22 cellular contexts compared by ENCODE assay signal in the genomic region with DNA sequence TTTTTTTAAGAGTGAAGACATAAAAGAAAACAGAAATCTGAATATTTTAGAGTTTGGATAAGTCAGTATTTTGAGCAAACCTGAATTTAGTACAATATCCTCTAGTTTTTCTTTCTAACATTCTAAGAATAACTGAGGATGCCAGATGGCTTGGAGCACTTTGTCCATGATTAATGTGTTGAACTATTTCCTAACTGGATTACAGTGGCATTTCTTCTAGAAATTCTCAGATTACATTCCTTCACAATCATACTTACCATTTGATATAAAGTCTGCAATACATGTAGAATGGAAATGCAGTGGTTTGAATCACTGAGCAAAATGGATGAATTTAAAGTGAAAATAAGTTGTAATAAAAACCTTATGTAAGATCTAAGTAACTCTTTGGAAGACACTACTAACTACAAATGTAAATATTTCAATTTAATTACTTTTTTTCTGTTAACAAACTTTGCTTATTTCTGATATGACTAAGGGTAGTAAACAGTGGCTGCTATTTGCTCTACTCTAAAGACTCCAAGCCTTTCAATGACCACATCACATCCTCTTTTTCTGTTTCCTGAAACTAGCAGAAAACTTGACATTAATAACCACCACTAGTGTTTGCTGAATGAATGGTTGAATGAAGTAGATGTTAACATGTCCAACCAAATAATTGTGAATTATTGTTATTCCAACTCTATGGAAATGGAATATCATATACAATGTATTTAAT.
DNase-seq lines count a peak whose midpoint lies in the region; ATAC-seq and TF ChIP-seq lines count a peak whose summit lies in the region.
"Had no signal": no experiment of that assay in that cellular context is flagged by ENCODE, and none has a peak within 500 bp of the region (broad histone marks: within the 10 kb centered on the region; RNA-seq: fewer than 3 reads in every experiment).

No MANE protein-coding gene starts in this region.

- no peaks in the 10 kb centered on the region for H3K9me3 ChIP-seq in mesenchymal stem cell (ENCODE audit: control insufficient read depth, low read length)
- H3K9me3 ChIP-seq in BE2C = no peaks in the 10 kb centered on the region
- no peaks in the 10 kb centered on the region for H3K9me3 ChIP-seq in body of pancreas
- H3K9me3 ChIP-seq: adrenal gland, left ventricle myocardium inferior, spleen, tibial artery had no signal

- H3K9me3 Mint-ChIP-seq in activated naive CD8-positive, alpha-beta T cell treated with anti-CD3 and anti-CD28 coated beads for 36 hours = no peaks in the 10 kb centered on the region
- H3K9me3 Mint-ChIP-seq: activated CD8-positive, alpha-beta T cell treated with anti-CD3 and anti-CD28 coated beads for 36 hours; WTC11 had no signal

- no peaks in the 10 kb centered on the region for H3K27me3 Mint-ChIP-seq in activated naive CD8-positive, alpha-beta T cell treated with anti-CD3 and anti-CD28 coated beads for 36 hours
- H3K27me3 Mint-ChIP-seq: activated CD8-positive, alpha-beta T cell treated with anti-CD3 and anti-CD28 coated beads for 36 hours; B cell had no signal

- DNase-seq in BJ (ENCODE audit: low read depth) (peak; percentile 63), HS-5 (ENCODE audit: low read depth) (peak; percentile 14), brain microvascular endothelial cell (peak; percentile 24), mesenchymal stem cell (peak; percentile 46), BE2C (no peak), body of pancreas (no peak)
- DNase-seq in activated naive CD8-positive, alpha-beta T cell treated with anti-CD3 and anti-CD28 coated beads for 36 hours = no peak
- DNase-seq: activated CD8-positive, alpha-beta T cell treated with anti-CD3 and anti-CD28 coated beads for 36 hours; adrenal gland; DMS153; erythroblast; left ventricle myocardium inferior; NCI-H1436; spleen; SW 1271; tibial artery had no signal

- no peak overlapping the region for H2AFZ ChIP-seq in mesenchymal stem cell (ENCODE audit: low read depth, low read length)
- H2AFZ ChIP-seq: parathyroid adenoma had no signal

- no peak overlapping the region for H3K4me3 Mint-ChIP-seq in activated naive CD8-positive, alpha-beta T cell treated with anti-CD3 and anti-CD28 coated beads for 36 hours
- H3K4me3 Mint-ChIP-seq: activated CD8-positive, alpha-beta T cell treated with anti-CD3 and anti-CD28 coated beads for 36 hours; B cell; WTC11 had no signal

- no peaks in the 10 kb centered on the region for H3K36me3 Mint-ChIP-seq in activated naive CD8-positive, alpha-beta T cell treated with anti-CD3 and anti-CD28 coated beads for 36 hours
- H3K36me3 Mint-ChIP-seq: WTC11 had no signal

- no peak overlapping the region for H3K23ac ChIP-seq in mesenchymal stem cell (ENCODE audit: low read length in 2 of 2)

- no peak overlapping the region for H2BK15ac ChIP-seq in mesenchymal stem cell (ENCODE audit: low read depth, poor library complexity, severe bottlenecking)

- H3K27ac ChIP-seq in brain microvascular endothelial cell (no peak overlapping the region), mesenchymal stem cell (ENCODE audit: low read length, poor library complexity, severe bottlenecking) (no peak overlapping the region), body of pancreas (no peak overlapping the region)
- H3K27ac ChIP-seq: adrenal gland, HL-60, KMS-11, left ventricle myocardium inferior, parathyroid adenoma, spleen, tibial artery had no signal

- no peaks in the 10 kb centered on the region for H3K36me3 ChIP-seq in BJ (ENCODE audit: control insufficient read depth, insufficient read depth, low read length)
- H3K36me3 ChIP-seq in brain microvascular endothelial cell (replicated peaks) = no peaks in the 10 kb centered on the region
- no peaks in the 10 kb centered on the region for H3K36me3 ChIP-seq in mesenchymal stem cell (ENCODE audit: control insufficient read depth in 1 of 2, insufficient read depth in 2 of 2, low read depth in 1 of 2, low read length in 2 of 2)
- H3K36me3 ChIP-seq in BE2C = no peaks in the 10 kb centered on the region
- H3K36me3 ChIP-seq in body of pancreas (replicated peaks in 1 of 2; ENCODE audit: insufficient read depth in 1 of 2, low read depth in 2 of 2) = peaks cover 0 to 5% of the 10 kb centered on the region in 2 donors
- H3K36me3 ChIP-seq: adrenal gland, left ventricle myocardium inferior, spleen, tibial artery had no signal

- H2BK120ac ChIP-seq in mesenchymal stem cell (ENCODE audit: low read depth, low read length) = no peak overlapping the region

- H3K14ac ChIP-seq in mesenchymal stem cell (ENCODE audit: low read length in 2 of 2) = no peak overlapping the region

- CTCF ChIA-PET in BJ (lab: Yijun Ruan, JAX) = no interaction called here

- intact Hi-C loops in body of pancreas (cut with DNase I) = no loop called here

- no peak overlapping the region for H3K9ac ChIP-seq in mesenchymal stem cell (ENCODE audit: low read length)
- H3K9ac ChIP-seq: KMS-11, parathyroid adenoma had no signal

- no peak overlapping the region for H3K4ac ChIP-seq in mesenchymal stem cell (ENCODE audit: low read depth in 1 of 2, low read length in 2 of 2)

- H4K91ac ChIP-seq in mesenchymal stem cell (ENCODE audit: low read length) = no peak overlapping the region

- no peak overlapping the region for H4K8ac ChIP-seq in mesenchymal stem cell (ENCODE audit: low read length)

- no peak for TF ChIP-seq CTCF in BJ (IDR thresholded peaks at IDR 0.05; ENCODE audit: insufficient read depth, low read depth, low read length)
- TF ChIP-seq CTCF in brain microvascular endothelial cell (IDR thresholded peaks at IDR 0.05; ENCODE audit: low read depth, low read length, missing control alignments) = no peak
- TF ChIP-seq CTCF in BE2C (IDR thresholded peaks at IDR 0.05; ENCODE audit: low read depth, low read length) = no peak
- TF ChIP-seq CTCF in body of pancreas (IDR thresholded peaks at IDR 0.05) = no peak

- no peaks in the 10 kb centered on the region for H3K79me1 ChIP-seq in mesenchymal stem cell (replicated peaks; ENCODE audit: low read length, poor library complexity, severe bottlenecking)

- H3K4me3 ChIP-seq in BJ (ENCODE audit: low read depth, low read length) (no peak overlapping the region), brain microvascular endothelial cell (ENCODE audit: low read depth, low read length) (no peak overlapping the region), mesenchymal stem cell (ENCODE audit: insufficient read depth in 1 of 2, low read depth in 1 of 2, low read length in 2 of 2) (no peak overlapping the region), BE2C (ENCODE audit: low read depth, low read length) (no peak overlapping the region), body of pancreas (no peak overlapping the region)
- H3K4me3 ChIP-seq: adrenal gland, left ventricle myocardium inferior, spleen, tibial artery had no signal

- H3K4me1 ChIP-seq in mesenchymal stem cell (ENCODE audit: control insufficient read depth, insufficient read depth, low read depth, low read length) = no peaks in the 10 kb centered on the region
- no peaks in the 10 kb centered on the region for H3K4me1 ChIP-seq in BE2C
- no peaks in the 10 kb centered on the region for H3K4me1 ChIP-seq in body of pancreas
- H3K4me1 ChIP-seq: adrenal gland, parathyroid adenoma, spleen had no signal

- H3K18ac ChIP-seq in mesenchymal stem cell (ENCODE audit: low read depth in 1 of 2, low read length in 2 of 2) = no peak overlapping the region

- no peaks in the 10 kb centered on the region for H3K27me3 ChIP-seq in BJ (ENCODE audit: control insufficient read depth, insufficient read depth, low read length)
- H3K27me3 ChIP-seq in brain microvascular endothelial cell (replicated peaks) = no peaks in the 10 kb centered on the region
- H3K27me3 ChIP-seq in mesenchymal stem cell (ENCODE audit: control insufficient read depth in 1 of 2, insufficient read depth in 1 of 2, low read length in 2 of 2) = no peaks in the 10 kb centered on the region
- H3K27me3 ChIP-seq in BE2C = no peaks in the 10 kb centered on the region
- H3K27me3 ChIP-seq in body of pancreas = no peaks in the 10 kb centered on the region
- H3K27me3 ChIP-seq: adrenal gland, spleen, tibial artery had no signal

- H3K4me2 ChIP-seq in mesenchymal stem cell (ENCODE audit: low read length, poor library complexity, severe bottlenecking) = no peak overlapping the region
- H3K4me2 ChIP-seq: KMS-11 had no signal

- in situ Hi-C loops in brain microvascular endothelial cell (cut with HindIII; ENCODE audit: low pct_ligation_motif_present, low sequenced_read_pairs) = no loop called here

- POLR2A ChIA-PET in BJ (lab: Charles Lee) = no interaction called here

- no peaks in the 10 kb centered on the region for H3K4me1 Mint-ChIP-seq in activated naive CD8-positive, alpha-beta T cell treated with anti-CD3 and anti-CD28 coated beads for 36 hours
- H3K4me1 Mint-ChIP-seq: B cell, WTC11 had no signal

- ATAC-seq in GM19023 (IDR thresholded peaks at IDR 0.05; ENCODE audit: unreplicated experiment) = no peak
- no peak for ATAC-seq in body of pancreas
- ATAC-seq: activated CD8-positive, alpha-beta T cell treated with anti-CD3 and anti-CD28 coated beads for 36 hours; WTC11 had no signal

- no peak overlapping the region for H2AK5ac ChIP-seq in mesenchymal stem cell (ENCODE audit: low read length, severe bottlenecking)

- no peak overlapping the region for H2BK5ac ChIP-seq in mesenchymal stem cell (ENCODE audit: low read depth, low read length, poor library complexity, severe bottlenecking)

- no peak overlapping the region for H3K27ac Mint-ChIP-seq in activated naive CD8-positive, alpha-beta T cell treated with anti-CD3 and anti-CD28 coated beads for 36 hours
- H3K27ac Mint-ChIP-seq: activated CD8-positive, alpha-beta T cell treated with anti-CD3 and anti-CD28 coated beads for 36 hours; B cell; WTC11 had no signal

- no peak for TF ChIP-seq POLR2A in body of pancreas (IDR thresholded peaks at IDR 0.05)

- no peak overlapping the region for H2BK12ac ChIP-seq in mesenchymal stem cell (ENCODE audit: low read length in 2 of 2)

Comparison
In these comparisons a context has a peak if more than half of its experiments do, and no peak if none do; other contexts are left out.
1. DNase-seq: peak in BJ (single experiment), HS-5 (single experiment), brain microvascular endothelial cell (single experiment) and mesenchymal stem cell (single experiment); none in BE2C (single experiment), body of pancreas (0 of 4) and activated naive CD8-positive, alpha-beta T cell treated with anti-CD3 and anti-CD28 coated beads for 36 hours (single experiment).